In the genomic region with DNA sequence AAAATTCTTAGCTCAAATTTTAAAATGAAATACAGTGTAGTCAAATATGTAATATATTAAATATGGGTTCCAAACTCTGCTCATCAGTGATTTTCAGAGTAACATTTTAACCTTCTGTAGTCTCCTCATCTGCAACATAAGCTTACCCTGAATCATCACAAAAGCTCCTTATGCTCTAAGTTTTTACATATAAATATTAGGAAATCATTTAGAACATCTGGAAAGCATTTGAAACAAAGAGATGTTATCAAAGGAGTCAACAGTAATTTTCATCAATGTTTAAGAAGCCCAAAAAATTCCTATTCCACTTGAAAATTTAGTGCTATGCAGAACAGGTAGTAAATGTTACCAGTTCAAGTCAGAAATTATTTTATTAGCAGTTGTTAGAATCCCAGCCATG, we compare ENCODE assay signal across 18 cellular contexts.
DNase-seq lines count a peak whose midpoint lies in the region; ATAC-seq and TF ChIP-seq lines count a peak whose summit lies in the region.
"Had no signal": no experiment of that assay in that cellular context is flagged by ENCODE, and none has a peak within 500 bp of the region (broad histone marks: within the 10 kb centered on the region; RNA-seq: fewer than 3 reads in every experiment).

No MANE protein-coding gene starts in this region.

- H3K36me3 ChIP-seq in adipocyte (ENCODE audit: control insufficient read depth, insufficient read depth, low read length, severe bottlenecking) (no peaks in the 10 kb centered on the region), transverse colon (no peaks in the 10 kb centered on the region)

- H3K27ac ChIP-seq in transverse colon, result no peak overlapping the region
- H3K27ac ChIP-seq: 22Rv1, A549, HL-60 had no signal

- no peak for TF ChIP-seq EP300 in transverse colon (IDR thresholded peaks at IDR 0.05; ENCODE audit: low read depth)

- ATAC-seq in HG03439 (IDR thresholded peaks at IDR 0.05; ENCODE audit: unreplicated experiment) (no peak), HG03135 (IDR thresholded peaks at IDR 0.05; ENCODE audit: unreplicated experiment) (no peak)
- ATAC-seq: A549, GM23338, HCT116 had no signal

- H3K4me1 ChIP-seq in adipocyte (ENCODE audit: control insufficient read depth, insufficient read depth, low read length), result peaks cover 12% of the 10 kb centered on the region
- no peaks in the 10 kb centered on the region for H3K4me1 ChIP-seq in transverse colon
- H3K4me1 ChIP-seq: A549, Caco-2 had no signal

- no peak overlapping the region for H3K9ac ChIP-seq in adipocyte (ENCODE audit: low read length)

- TF ChIP-seq CTCF in AG09319 (IDR thresholded peaks at IDR 0.05; ENCODE audit: low read depth, low read length) (no peak), fibroblast of mammary gland (conservative IDR thresholded peaks at IDR 0.05; ENCODE audit: control insufficient read depth, insufficient read depth, low read depth, low read length) (no peak), transverse colon (IDR thresholded peaks at IDR 0.05) (no peak)

- H3K27me3 ChIP-seq in adipocyte (replicated peaks; ENCODE audit: control insufficient read depth, insufficient read depth, low read length), result no peaks in the 10 kb centered on the region
- H3K27me3 ChIP-seq in transverse colon, result no peaks in the 10 kb centered on the region

- H3K9me3 ChIP-seq in adipocyte (ENCODE audit: control insufficient read depth, low read length) (no peaks in the 10 kb centered on the region), transverse colon (no peaks in the 10 kb centered on the region)
- H3K9me3 ChIP-seq: A549, Caco-2 had no signal

- H3K4me3 ChIP-seq in adipocyte (ENCODE audit: low read length) (no peak overlapping the region), fibroblast of mammary gland (ENCODE audit: control insufficient read depth, low read depth, low read length) (no peak overlapping the region), transverse colon (no peak overlapping the region)
- H3K4me3 ChIP-seq: A549, GM23338 had no signal

- DNase-seq in AG09319 (ENCODE audit: extremely low read depth, low read depth) (peak; percentile 32), HCEC 1CT (peak; percentile 45), adipocyte (ENCODE audit: low read depth) (peak; percentile 83), fibroblast of mammary gland (ENCODE audit: low read depth) (peak; percentile 46), transverse colon (no peak), T1000 (lab: John Stamatoyannopoulos, UW) (no peak)
- DNase-seq: C1 segment of cervical spinal cord; Caco-2; CD4-positive, CD25-positive, alpha-beta regulatory T cell; HFFc6; KBM-7 had no signal

- no peak for TF ChIP-seq POLR2A in transverse colon (IDR thresholded peaks at IDR 0.05)

- in situ Hi-C loops in transverse colon (cut with MboI; ENCODE audit: low pct_ligation_motif_present in 1 of 4, low pct_unique_long_range_greater_than_20kb in 1 of 4, low sequenced_read_pairs in 3 of 4), result no loop called here

- intact Hi-C loops in transverse colon (cut with DNase I; ENCODE audit: low total_unique reads), result no loop called here

Comparison
In these comparisons a context has a peak if more than half of its experiments do, and no peak if none do; other contexts are left out.
1. DNase-seq: peak in AG09319 (single experiment), HCEC 1CT (single experiment), adipocyte (single experiment) and fibroblast of mammary gland (single experiment); none in transverse colon (single experiment) and T1000 (single experiment).